Comparison of ENCODE assay signal across 19 cellular contexts in genomic region chr21:28269173-28269572, GRCh38.
DNase-seq lines count a peak whose midpoint lies in the region; ATAC-seq and TF ChIP-seq lines count a peak whose summit lies in the region.
"Had no signal": no experiment of that assay in that cellular context is flagged by ENCODE, and none has a peak within 500 bp of the region (broad histone marks: within the 10 kb centered on the region; RNA-seq: fewer than 3 reads in every experiment).

No MANE protein-coding gene starts in this region.

- H3K36me3 ChIP-seq in mesenchymal stem cell (ENCODE audit: control insufficient read depth in 1 of 2, insufficient read depth in 2 of 2, low read depth in 1 of 2, low read length in 2 of 2) (no peaks in the 10 kb centered on the region), thyroid gland (no peaks in the 10 kb centered on the region)
- H3K36me3 ChIP-seq: BLaER1 treated with 17β-estradiol and CSF1 and Interleukin-3, amounts not matched to agents 10 nM and 100 nM had no signal

- H3K4ac ChIP-seq in mesenchymal stem cell (ENCODE audit: low read depth in 1 of 2, low read length in 2 of 2), result no peak overlapping the region

- ATAC-seq in activated T-cell treated with anti-CD3 and anti-CD28 coated beads, Interleukin-2, amount 50 U/mL, for 72 hours (replicated peaks in 1 of 2), result no peak
- ATAC-seq: HCT116, HepG2 had no signal

- no peak for DNase-seq in activated T-cell treated with anti-CD3 and anti-CD28 coated beads, Interleukin-2, amount 50 U/mL, for 72 hours
- no peak for DNase-seq in activated T-cell treated with anti-CD3 and anti-CD28 coated beads, Interleukin-2, amount 50 U/mL, for 24 hours
- DNase-seq in amniotic epithelial cell (ENCODE audit: low read depth), result peak; percentile 85
- peak; percentile 59 for DNase-seq in mesenchymal stem cell
- DNase-seq in NCI-H748 treated with DMSO at 0.1 percent for 48 hours (lab: John Stamatoyannopoulos, UW), result no peak
- no peak for DNase-seq in DMS79 treated with DMSO at 0.1 percent for 48 hours (lab: John Stamatoyannopoulos, UW)
- no peak for DNase-seq in thyroid gland
- no peak for DNase-seq in NCI-H345 (lab: John Stamatoyannopoulos, UW)
- DNase-seq: AML-193; Calu3; CD4-positive, CD25-positive, alpha-beta regulatory T cell; DMS 273 treated with DMSO at 0.1 percent for 48 hours; DMS79; EL; GM23248 had no signal

- TF ChIP-seq POLR2A in thyroid gland (IDR thresholded peaks at IDR 0.05), result no peak

- H3K27ac ChIP-seq in mesenchymal stem cell (ENCODE audit: low read length, poor library complexity, severe bottlenecking), result no peak overlapping the region
- H3K27ac ChIP-seq in thyroid gland, result no peak overlapping the region
- H3K27ac ChIP-seq: 22Rv1; BLaER1 treated with 17β-estradiol and CSF1 and Interleukin-3, amounts not matched to agents 10 nM and 100 nM; GM23248 had no signal

- H3K4me1 ChIP-seq in mesenchymal stem cell (ENCODE audit: control insufficient read depth, insufficient read depth, low read depth, low read length), result no peaks in the 10 kb centered on the region
- no peaks in the 10 kb centered on the region for H3K4me1 ChIP-seq in thyroid gland

- H3K27me3 Mint-ChIP-seq in activated T-cell treated with anti-CD3 and anti-CD28 coated beads, Interleukin-2, amount 50 U/mL, for 72 hours (ENCODE audit: low read depth), result no peaks in the 10 kb centered on the region
- no peaks in the 10 kb centered on the region for H3K27me3 Mint-ChIP-seq in activated T-cell treated with anti-CD3 and anti-CD28 coated beads, Interleukin-2, amount 50 U/mL, for 24 hours
- H3K27me3 Mint-ChIP-seq: CD4-positive, CD25-positive, alpha-beta regulatory T cell had no signal

- H3K4me3 ChIP-seq in mesenchymal stem cell (ENCODE audit: insufficient read depth in 1 of 2, low read depth in 1 of 2, low read length in 2 of 2) (no peak overlapping the region), thyroid gland (replicated peaks in 1 of 3) (no peak overlapping the region)
- H3K4me3 ChIP-seq: BLaER1 treated with 17β-estradiol and CSF1 and Interleukin-3, amounts not matched to agents 10 nM and 100 nM; GM23248 had no signal

- H3K9me3 ChIP-seq in mesenchymal stem cell (ENCODE audit: control insufficient read depth, low read length), result no peaks in the 10 kb centered on the region
- no peaks in the 10 kb centered on the region for H3K9me3 ChIP-seq in thyroid gland

- H3K9me3 Mint-ChIP-seq in activated T-cell treated with anti-CD3 and anti-CD28 coated beads, Interleukin-2, amount 50 U/mL, for 72 hours, result no peaks in the 10 kb centered on the region
- no peaks in the 10 kb centered on the region for H3K9me3 Mint-ChIP-seq in activated T-cell treated with anti-CD3 and anti-CD28 coated beads, Interleukin-2, amount 50 U/mL, for 24 hours

- no peak for TF ChIP-seq CTCF in thyroid gland (IDR thresholded peaks at IDR 0.05)

- H3K4me2 ChIP-seq in mesenchymal stem cell (ENCODE audit: low read length, poor library complexity, severe bottlenecking), result no peak overlapping the region
- H3K4me2 ChIP-seq: BLaER1 treated with 17β-estradiol and CSF1 and Interleukin-3, amounts not matched to agents 10 nM and 100 nM had no signal

- H3K27me3 ChIP-seq in mesenchymal stem cell (ENCODE audit: control insufficient read depth in 1 of 2, insufficient read depth in 1 of 2, low read length in 2 of 2) (no peaks in the 10 kb centered on the region), thyroid gland (no peaks in the 10 kb centered on the region)
- H3K27me3 ChIP-seq: BLaER1 treated with 17β-estradiol and CSF1 and Interleukin-3, amounts not matched to agents 10 nM and 100 nM had no signal

- no peak overlapping the region for H3K23ac ChIP-seq in mesenchymal stem cell (ENCODE audit: low read length in 2 of 2)

- H3K18ac ChIP-seq in mesenchymal stem cell (ENCODE audit: low read depth in 1 of 2, low read length in 2 of 2), result no peak overlapping the region

- no peak overlapping the region for H3K4me3 Mint-ChIP-seq in activated T-cell treated with anti-CD3 and anti-CD28 coated beads, Interleukin-2, amount 50 U/mL, for 72 hours
- H3K4me3 Mint-ChIP-seq in activated T-cell treated with anti-CD3 and anti-CD28 coated beads, Interleukin-2, amount 50 U/mL, for 24 hours, result no peak overlapping the region
- H3K4me3 Mint-ChIP-seq: CD4-positive, CD25-positive, alpha-beta regulatory T cell had no signal

- no peaks in the 10 kb centered on the region for H3K36me3 Mint-ChIP-seq in activated T-cell treated with anti-CD3 and anti-CD28 coated beads, Interleukin-2, amount 50 U/mL, for 72 hours (ENCODE audit: insufficient read depth in 2 of 2)
- no peaks in the 10 kb centered on the region for H3K36me3 Mint-ChIP-seq in activated T-cell treated with anti-CD3 and anti-CD28 coated beads, Interleukin-2, amount 50 U/mL, for 24 hours (ENCODE audit: low read depth)
- H3K36me3 Mint-ChIP-seq: CD4-positive, CD25-positive, alpha-beta regulatory T cell had no signal

- H3K79me1 ChIP-seq in mesenchymal stem cell (replicated peaks; ENCODE audit: low read length, poor library complexity, severe bottlenecking), result no peaks in the 10 kb centered on the region

- no peak overlapping the region for H2BK15ac ChIP-seq in mesenchymal stem cell (ENCODE audit: low read depth, poor library complexity, severe bottlenecking)

- H3K27ac Mint-ChIP-seq in activated T-cell treated with anti-CD3 and anti-CD28 coated beads, Interleukin-2, amount 50 U/mL, for 72 hours, result peak overlapping the region; percentile 72
- H3K27ac Mint-ChIP-seq in activated T-cell treated with anti-CD3 and anti-CD28 coated beads, Interleukin-2, amount 50 U/mL, for 24 hours, result no peak overlapping the region
- H3K27ac Mint-ChIP-seq: CD4-positive, CD25-positive, alpha-beta regulatory T cell had no signal

- intact Hi-C loops in thyroid gland (cut with DNase I), result no loop called here

- H4K8ac ChIP-seq in mesenchymal stem cell (ENCODE audit: low read length), result no peak overlapping the region

- H2BK5ac ChIP-seq in mesenchymal stem cell (ENCODE audit: low read depth, low read length, poor library complexity, severe bottlenecking), result no peak overlapping the region

- H2AFZ ChIP-seq in mesenchymal stem cell (ENCODE audit: low read depth, low read length), result no peak overlapping the region
- H2AFZ ChIP-seq: GM23248 had no signal

- no peak overlapping the region for H3K9ac ChIP-seq in mesenchymal stem cell (ENCODE audit: low read length)
- H3K9ac ChIP-seq: BLaER1 treated with 17β-estradiol and CSF1 and Interleukin-3, amounts not matched to agents 10 nM and 100 nM; GM23248 had no signal

- H2BK120ac ChIP-seq in mesenchymal stem cell (ENCODE audit: low read depth, low read length), result no peak overlapping the region

- H2BK12ac ChIP-seq in mesenchymal stem cell (ENCODE audit: low read length in 2 of 2), result no peak overlapping the region

- no peak overlapping the region for H4K91ac ChIP-seq in mesenchymal stem cell (ENCODE audit: low read length)

- H3K14ac ChIP-seq in mesenchymal stem cell (ENCODE audit: low read length in 2 of 2), result no peak overlapping the region

- no peaks in the 10 kb centered on the region for H3K4me1 Mint-ChIP-seq in activated T-cell treated with anti-CD3 and anti-CD28 coated beads, Interleukin-2, amount 50 U/mL, for 72 hours (ENCODE audit: low read depth)
- H3K4me1 Mint-ChIP-seq in activated T-cell treated with anti-CD3 and anti-CD28 coated beads, Interleukin-2, amount 50 U/mL, for 24 hours (ENCODE audit: low read depth), result no peaks in the 10 kb centered on the region
- H3K4me1 Mint-ChIP-seq: CD4-positive, CD25-positive, alpha-beta regulatory T cell had no signal

- H2AK5ac ChIP-seq in mesenchymal stem cell (ENCODE audit: low read length, severe bottlenecking), result no peak overlapping the region

Comparison
In these comparisons a context has a peak if more than half of its experiments do, and no peak if none do; other contexts are left out.
1. DNase-seq: peak in amniotic epithelial cell (single experiment) and mesenchymal stem cell (single experiment); none in activated T-cell treated with anti-CD3 and anti-CD28 coated beads, Interleukin-2, amount 50 U/mL, for 72 hours (0 of 2), activated T-cell treated with anti-CD3 and anti-CD28 coated beads, Interleukin-2, amount 50 U/mL, for 24 hours (single experiment), NCI-H748 treated with DMSO at 0.1 percent for 48 hours (single experiment), DMS79 treated with DMSO at 0.1 percent for 48 hours (single experiment), thyroid gland (0 of 2) and NCI-H345 (single experiment).